ENCODE assay signal across 24 cellular contexts in the genomic region with DNA sequence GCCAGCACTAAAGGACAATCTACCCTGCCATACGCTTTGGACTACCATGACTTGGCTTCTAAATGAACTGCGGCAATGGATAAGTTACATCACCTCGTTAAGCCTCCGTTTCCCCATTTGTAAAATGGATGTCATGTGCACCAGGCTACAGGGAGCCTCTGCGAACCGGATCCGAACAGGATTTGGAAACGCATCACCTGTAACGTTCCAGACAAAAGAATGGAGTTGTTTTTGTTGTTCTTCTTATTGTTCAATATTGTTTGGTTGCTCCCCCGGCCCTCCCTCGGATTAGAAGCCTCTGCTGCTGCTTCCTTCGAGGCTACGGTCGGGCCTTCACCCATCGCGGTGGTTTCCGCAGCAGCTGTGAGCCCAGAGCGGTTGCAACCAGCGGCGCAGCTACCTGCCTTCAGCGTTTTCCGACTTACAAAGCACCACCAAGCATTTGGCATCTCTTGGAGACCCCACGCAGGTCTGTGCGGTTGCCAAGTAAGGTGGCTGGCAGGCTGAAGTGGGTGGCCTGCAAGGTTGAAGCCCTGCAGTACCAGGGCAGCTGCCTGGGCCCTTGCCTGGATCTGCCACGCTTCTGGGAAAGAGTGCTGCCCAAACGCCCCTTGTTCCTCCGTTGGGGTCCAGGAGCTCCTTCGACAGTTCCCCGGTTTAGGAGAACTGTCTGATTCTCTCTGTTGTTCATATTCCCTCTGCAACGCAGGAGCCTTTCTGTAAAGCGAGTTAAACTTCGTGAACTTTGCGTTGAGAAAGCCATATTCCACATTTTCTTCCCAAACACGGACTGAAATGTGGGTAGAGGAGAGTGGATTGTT. TPM values are rescaled to one million over a fixed set of nuclear protein-coding genes. Genes with fewer than 3 reads are reported as not detected.
A peak's percentile ranks its signal among the peaks of the same experiment; 100 is the strongest.
DNase-seq lines count a peak whose midpoint lies in the region; ATAC-seq and TF ChIP-seq lines count a peak whose summit lies in the region.
"Had no signal": no experiment of that assay in that cellular context is flagged by ENCODE, and none has a peak within 500 bp of the region (broad histone marks: within the 10 kb centered on the region; RNA-seq: fewer than 3 reads in every experiment).

No MANE protein-coding gene starts in this region.

- DNase-seq in SK-N-SH (peak; percentile 21), GM13976 (ENCODE audit: low spot score) (peak; percentile 37), SKM-1 (lab: John Stamatoyannopoulos, UW; ENCODE audit: unreplicated experiment) (no peak), GM19240 (ENCODE audit: insufficient read length, low spot score) (no peak)
- no peak for DNase-seq in effector memory CD8-positive, alpha-beta T cell
- no peak for DNase-seq in natural killer cell treated with Interleukin-12 subunit alpha and Interleukin-12 subunit beta and Interleukin-15 and Interleukin-18, amount 100 ng/mL, for 72 hours (ENCODE audit: low spot score)
- DNase-seq: activated CD4-positive, CD25-positive, alpha-beta regulatory T cell; activated gamma-delta T cell; DMS 273 treated with DMSO at 0.1 percent for 48 hours; kidney glomerular epithelial cell; mesenchymal stem cell; NCI-H1048; NCI-H2081; NCI-H524; nephron progenitor cell; SHP77 had no signal

- no peak overlapping the region for H3K4me3 Mint-ChIP-seq in effector memory CD8-positive, alpha-beta T cell
- H3K4me3 Mint-ChIP-seq in natural killer cell treated with Interleukin-12 subunit alpha and Interleukin-12 subunit beta and Interleukin-15 and Interleukin-18, amount 100 ng/mL, for 72 hours, result no peak overlapping the region
- H3K4me3 Mint-ChIP-seq: nephron progenitor cell had no signal

- peaks cover 36% of the 10 kb centered on the region for H3K36me3 Mint-ChIP-seq in effector memory CD8-positive, alpha-beta T cell (ENCODE audit: insufficient read depth)
- peaks cover 8% of the 10 kb centered on the region for H3K36me3 Mint-ChIP-seq in natural killer cell treated with Interleukin-12 subunit alpha and Interleukin-12 subunit beta and Interleukin-15 and Interleukin-18, amount 100 ng/mL, for 72 hours

- no peak for ATAC-seq in SK-N-SH treated with all-trans-retinoic acid at 6 μM for 48 hours
- ATAC-seq in effector memory CD8-positive, alpha-beta T cell (replicated peaks), result peak; percentile 33
- no peak for ATAC-seq in natural killer cell treated with Interleukin-12 subunit alpha and Interleukin-12 subunit beta and Interleukin-15 and Interleukin-18, amount 100 ng/mL, for 72 hours

- H3K9me2 ChIP-seq in SK-N-SH, result no peaks in the 10 kb centered on the region

- no peak overlapping the region for H3K4me3 ChIP-seq in SK-N-SH (ENCODE audit: low read depth in 2 of 2, low read length in 1 of 2)
- no peak overlapping the region for H3K4me3 ChIP-seq in rectal smooth muscle tissue (ENCODE audit: low read length)
- H3K4me3 ChIP-seq: hepatocyte, K562, prostate gland, thoracic aorta had no signal

- H3K79me2 ChIP-seq in SK-N-SH (ENCODE audit: insufficient read depth), result no peaks in the 10 kb centered on the region
- H3K79me2 ChIP-seq: hepatocyte had no signal

- CTCF ChIA-PET in SK-N-SH (lab: Yijun Ruan, JAX), result interaction anchor here (1.2 to 1.4 kb wide), 2 partner anchors 10 to 685 kb away, joined by 3 read pairs; no protein-coding TSS in a partner anchor

- H3K4me1 Mint-ChIP-seq in effector memory CD8-positive, alpha-beta T cell (ENCODE audit: low read depth in 2 of 2), result peaks cover 17 to 18% of the 10 kb centered on the region in 2 donors
- H3K4me1 Mint-ChIP-seq in natural killer cell treated with Interleukin-12 subunit alpha and Interleukin-12 subunit beta and Interleukin-15 and Interleukin-18, amount 100 ng/mL, for 72 hours (ENCODE audit: low read depth in 2 of 2), result peaks cover 10 to 15% of the 10 kb centered on the region in 2 donors

- H3K36me3 ChIP-seq in SK-N-SH (replicated peaks in 1 of 2; ENCODE audit: control insufficient read depth in 1 of 2, insufficient read depth in 2 of 2, low read length in 1 of 2) (no peaks in the 10 kb centered on the region), rectal smooth muscle tissue (ENCODE audit: control insufficient read depth, insufficient read depth, low read length) (no peaks in the 10 kb centered on the region)
- H3K36me3 ChIP-seq: prostate gland, thoracic aorta had no signal

- H3K4me2 ChIP-seq in SK-N-SH, result no peak overlapping the region
- H3K4me2 ChIP-seq: hepatocyte had no signal

- H3F3A ChIP-seq in SK-N-SH (replicated peaks; ENCODE audit: insufficient read depth), result peaks cover 1% of the 10 kb centered on the region

- H3K9me3 Mint-ChIP-seq in effector memory CD8-positive, alpha-beta T cell, result peaks cover 3 to 11% of the 10 kb centered on the region in 2 donors
- peaks cover 3% of the 10 kb centered on the region for H3K9me3 Mint-ChIP-seq in natural killer cell treated with Interleukin-12 subunit alpha and Interleukin-12 subunit beta and Interleukin-15 and Interleukin-18, amount 100 ng/mL, for 72 hours

- 49% methylated on average over 26 of the region's 34 CpGs for WGBS in SK-N-SH (ENCODE audit: low lambda C conversion rate)

- TF ChIP-seq EP300 in SK-N-SH (IDR thresholded peaks at IDR 0.05; ENCODE audit: borderline replicate concordance in 1 of 2, low read depth in 1 of 2, low read length in 1 of 2), result no peak

- POLR2A ChIA-PET in SK-N-SH (lab: Yijun Ruan, JAX), result no interaction called here

- peak overlapping the region in 1 of 2 donors; percentile 49 for H3K27ac Mint-ChIP-seq in effector memory CD8-positive, alpha-beta T cell
- no peak overlapping the region for H3K27ac Mint-ChIP-seq in natural killer cell treated with Interleukin-12 subunit alpha and Interleukin-12 subunit beta and Interleukin-15 and Interleukin-18, amount 100 ng/mL, for 72 hours
- H3K27ac Mint-ChIP-seq: nephron progenitor cell had no signal

- no peak overlapping the region for H3K9ac ChIP-seq in SK-N-SH
- H3K9ac ChIP-seq in rectal smooth muscle tissue (ENCODE audit: low read length), result no peak overlapping the region

- no peaks in the 10 kb centered on the region for H3K9me3 ChIP-seq in SK-N-SH
- H3K9me3 ChIP-seq: prostate gland, thoracic aorta had no signal

- in situ Hi-C loops in GM13976 (cut with MboI; ENCODE audit: low sequenced_read_pairs, unreplicated experiment), result no loop called here

- no peak for TF ChIP-seq CTCF in SK-N-SH (IDR thresholded peaks at IDR 0.05)
- TF ChIP-seq CTCF in GM13976 (IDR thresholded peaks at IDR 0.05; ENCODE audit: borderline replicate concordance, control extremely low read depth, extremely low read depth, insufficient read depth, missing control alignments), result no peak

- H3K27me3 ChIP-seq in SK-N-SH (ENCODE audit: insufficient read depth), result peaks cover 93% of the 10 kb centered on the region
- H3K27me3 ChIP-seq in rectal smooth muscle tissue (ENCODE audit: control insufficient read depth, insufficient read depth, low read length), result peaks cover 27% of the 10 kb centered on the region

- no peaks in the 10 kb centered on the region for H4K20me1 ChIP-seq in SK-N-SH (ENCODE audit: insufficient read depth)

- peaks cover 75 to 100% of the 10 kb centered on the region in 2 donors for H3K27me3 Mint-ChIP-seq in effector memory CD8-positive, alpha-beta T cell
- peaks cover 33 to 57% of the 10 kb centered on the region in 2 donors for H3K27me3 Mint-ChIP-seq in natural killer cell treated with Interleukin-12 subunit alpha and Interleukin-12 subunit beta and Interleukin-15 and Interleukin-18, amount 100 ng/mL, for 72 hours

- H2AFZ ChIP-seq in SK-N-SH (ENCODE audit: low read depth), result no peak overlapping the region
- H2AFZ ChIP-seq: hepatocyte had no signal

- H3K4me1 ChIP-seq in SK-N-SH (ENCODE audit: control insufficient read depth in 1 of 2, insufficient read depth in 2 of 2, low read depth in 1 of 2, low read length in 1 of 2), result peaks cover 0 to 3% of the 10 kb centered on the region in 2 experiments; a peak in 1 of 4 replicates
- peaks cover 13% of the 10 kb centered on the region for H3K4me1 ChIP-seq in rectal smooth muscle tissue (ENCODE audit: control insufficient read depth, insufficient read depth, low read length)
- H3K4me1 ChIP-seq: prostate gland had no signal

- no peak for TF ChIP-seq RAD21 in SK-N-SH (IDR thresholded peaks at IDR 0.05; ENCODE audit: low read length)

- no peak overlapping the region for H3K27ac ChIP-seq in SK-N-SH (ENCODE audit: low read depth in 2 of 2, low read length in 1 of 2)
- H3K27ac ChIP-seq in rectal smooth muscle tissue (ENCODE audit: low read depth, low read length), result peak overlapping the region; percentile 88
- H3K27ac ChIP-seq: hepatocyte, HL-60, prostate gland, thoracic aorta had no signal

TF ChIP-seq in SK-N-SH, 30 proteins besides CTCF, POLR2A, EP300 and RAD21 (continues in another document):
- TF ChIP-seq MEF2A (IDR thresholded peaks at IDR 0.05; ENCODE audit: borderline replicate concordance, low read depth) (no peak), YY1 (IDR thresholded peaks at IDR 0.05; ENCODE audit: low read depth) (no peak), MXI1 (IDR thresholded peaks at IDR 0.05; ENCODE audit: low read depth, low read length) (no peak), CHD2 (IDR thresholded peaks at IDR 0.05; ENCODE audit: low read length, partially characterized antibody) (no peak)
- TF ChIP-seq, protein P1, sequence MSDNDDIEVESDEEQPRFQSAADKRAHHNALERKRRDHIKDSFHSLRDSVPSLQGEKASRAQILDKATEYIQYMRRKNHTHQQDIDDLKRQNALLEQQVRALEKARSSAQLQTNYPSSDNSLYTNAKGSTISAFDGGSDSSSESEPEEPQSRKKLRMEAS (IDR thresholded peaks at IDR 0.05; ENCODE audit: low read depth), result no peak

TF ChIP-seq in SK-N-SH treated with all-trans-retinoic acid at 6 μM for 48 hours, 23 proteins besides CTCF, POLR2A, EP300 and RAD21 (continues in another document):
- TF ChIP-seq, protein P2, sequence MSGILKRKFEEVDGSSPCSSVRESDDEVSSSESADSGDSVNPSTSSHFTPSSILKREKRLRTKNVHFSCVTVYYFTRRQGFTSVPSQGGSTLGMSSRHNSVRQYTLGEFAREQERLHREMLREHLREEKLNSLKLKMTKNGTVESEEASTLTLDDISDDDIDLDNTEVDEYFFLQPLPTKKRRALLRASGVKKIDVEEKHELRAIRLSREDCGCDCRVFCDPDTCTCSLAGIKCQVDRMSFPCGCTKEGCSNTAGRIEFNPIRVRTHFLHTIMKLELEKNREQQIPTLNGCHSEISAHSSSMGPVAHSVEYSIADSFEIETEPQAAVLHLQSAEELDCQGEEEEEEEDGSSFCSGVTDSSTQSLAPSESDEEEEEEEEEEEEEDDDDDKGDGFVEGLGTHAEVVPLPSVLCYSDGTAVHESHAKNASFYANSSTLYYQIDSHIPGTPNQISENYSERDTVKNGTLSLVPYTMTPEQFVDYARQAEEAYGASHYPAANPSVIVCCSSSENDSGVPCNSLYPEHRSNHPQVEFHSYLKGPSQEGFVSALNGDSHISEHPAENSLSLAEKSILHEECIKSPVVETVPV (CRISPR knock-in tag; IDR thresholded peaks at IDR 0.05), result no peak

RNA-seq across cellular contexts. Expression of gene NKX3-2, which starts 7.1 kb away (rescaled TPM):
- polyA plus RNA-seq in SK-N-SH (2012; rRNA removed), result 0.15 and 0.16 TPM in 2 replicates
- polyA plus RNA-seq in SK-N-SH (2012; cell fraction: cytosol; rRNA removed), result 0.12 TPM in 2 replicates
- polyA plus RNA-seq in SK-N-SH (2012; cell fraction: nucleus; rRNA removed), result 0.36 and 0.38 TPM in 2 replicates
- not detected for total RNA-seq in natural killer cell treated with Interleukin-12 subunit alpha and Interleukin-12 subunit beta and Interleukin-15 and Interleukin-18, amount 100 ng/mL, for 72 hours
- total RNA-seq: T-helper 2 cell treated with Interferon-gamma antibody and Interleukin-4, amounts not matched to agents 100 ng/mL and 5 ng/mL, for 36 hours had no signal

RNA-seq across cellular contexts. Expression of gene RAB28, which starts 53.1 kb away (rescaled TPM):
- 10.5 and 14.8 TPM in 2 replicates for polyA plus RNA-seq in SK-N-SH (2012; rRNA removed)
- 15.3 and 18.5 TPM in 2 replicates for polyA plus RNA-seq in SK-N-SH (2012; cell fraction: cytosol; rRNA removed)
- polyA plus RNA-seq in SK-N-SH (2012; cell fraction: nucleus; rRNA removed), result 8.0 and 14.2 TPM in 2 replicates
- 10 to 100 TPM; 16.7 to 17.7 TPM for total RNA-seq in natural killer cell treated with Interleukin-12 subunit alpha and Interleukin-12 subunit beta and Interleukin-15 and Interleukin-18, amount 100 ng/mL, for 72 hours

Comparison
In these comparisons a context has a peak if more than half of its experiments do, and no peak if none do; other contexts are left out.
1. DNase-seq: peak in SK-N-SH (single experiment) and GM13976 (single experiment); none in effector memory CD8-positive, alpha-beta T cell (0 of 3), SKM-1 (single experiment), natural killer cell treated with Interleukin-12 subunit alpha and Interleukin-12 subunit beta and Interleukin-15 and Interleukin-18, amount 100 ng/mL, for 72 hours (single experiment) and GM19240 (single experiment).